Comparison of ENCODE assay signal across 8 cellular contexts in the genomic region with DNA sequence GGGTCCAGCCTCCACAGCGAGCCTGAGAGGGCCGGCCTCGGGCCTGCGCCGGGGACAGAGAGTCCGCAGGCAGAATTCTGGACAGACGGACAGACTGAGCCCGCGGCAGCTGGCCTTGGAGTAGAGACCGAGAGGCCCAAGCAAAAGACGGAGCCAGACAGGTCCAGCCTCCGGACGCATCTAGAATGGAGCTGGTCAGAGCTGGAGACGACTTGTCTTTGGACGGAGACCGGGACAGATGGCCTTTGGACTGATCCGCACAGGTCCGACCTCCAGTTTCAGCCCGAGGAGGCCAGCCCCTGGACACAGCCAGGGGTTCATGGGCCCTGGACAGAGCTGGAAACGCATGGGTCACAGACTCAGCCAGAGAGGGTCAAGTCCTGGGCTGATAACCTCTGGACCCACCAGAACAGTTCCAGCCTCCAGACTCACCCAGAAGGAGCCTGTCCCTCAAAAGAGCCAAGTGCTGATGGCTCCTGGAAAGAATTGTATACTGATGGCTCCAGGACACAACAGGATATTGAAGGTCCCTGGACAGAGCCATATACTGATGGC. TPM values are rescaled to one million over a fixed set of nuclear protein-coding genes. Genes with fewer than 3 reads are reported as not detected.
DNase-seq lines count a peak whose midpoint lies in the region; ATAC-seq and TF ChIP-seq lines count a peak whose summit lies in the region.

No MANE protein-coding gene starts in this region.

- peaks cover 0 to 27% (median 5%) of the 10 kb centered on the region in 5 donors for H3K36me3 Mint-ChIP-seq in naive thymus-derived CD4-positive, alpha-beta T cell

- ATAC-seq in naive thymus-derived CD4-positive, alpha-beta T cell = no peak

- H3K9me3 Mint-ChIP-seq in naive thymus-derived CD4-positive, alpha-beta T cell = no peaks in the 10 kb centered on the region

- 2% methylated on average over 20 of the region's 20 CpGs for WGBS in ectodermal cell, 2 experiments

- peak overlapping the region; percentile 81 to 96 (median 90) for H3K4me3 Mint-ChIP-seq in naive thymus-derived CD4-positive, alpha-beta T cell

- peak overlapping the region; percentile 38 for H3K27ac ChIP-seq in ectodermal cell (ENCODE audit: insufficient read depth, low read depth, low read length, poor library complexity, severe bottlenecking)
- H3K27ac ChIP-seq in naive thymus-derived CD4-positive, alpha-beta T cell (ENCODE audit: low read depth, low read length) = peak overlapping the region; percentile 92

- H3K4me3 ChIP-seq in GM12865 (ENCODE audit: low read depth, low read length) (peak overlapping the region; percentile 85), NB4 (ENCODE audit: low read depth, low read length) (peak overlapping the region; percentile 70), ectodermal cell (ENCODE audit: insufficient read depth, low read depth, low read length) (peak overlapping the region; percentile 93)
- peak overlapping the region; percentile 75 for H3K4me3 ChIP-seq in naive thymus-derived CD4-positive, alpha-beta T cell (ENCODE audit: low read length)

- H3K27me3 ChIP-seq in ectodermal cell (ENCODE audit: control insufficient read depth, insufficient read depth, low read length, poor library complexity, severe bottlenecking) = no peaks in the 10 kb centered on the region
- H3K27me3 ChIP-seq in naive thymus-derived CD4-positive, alpha-beta T cell (ENCODE audit: control insufficient read depth in 2 of 2, insufficient read depth in 2 of 2, low read length in 2 of 2) = no peaks in the 10 kb centered on the region

- TF ChIP-seq POLR2A in NB4 (IDR thresholded peaks at IDR 0.05; ENCODE audit: extremely low read depth, insufficient read length) = no peak

- DNase-seq in GM12865 (ENCODE audit: low read depth) (no peak), NB4 (ENCODE audit: low read depth) (no peak), NOMO-1 (lab: John Stamatoyannopoulos, UW; ENCODE audit: unreplicated experiment in 2 of 2) (no peak), T1000 (lab: John Stamatoyannopoulos, UW) (no peak)
- DNase-seq in naive thymus-derived CD4-positive, alpha-beta T cell = peak in 4 of 9 donors; percentile 7 to 17 (median 10)
- no peak for DNase-seq in central memory CD4-positive, alpha-beta T cell
- DNase-seq in activated CD4-positive, alpha-beta T cell treated with anti-CD3 and anti-CD28 coated beads for 48 hours = no peak

- CTCF ChIA-PET in naive thymus-derived CD4-positive, alpha-beta T cell (lab: Charles Lee) = interaction anchor here (1.0 to 1.3 kb wide), 3 partner anchors 26 to 102 kb away, joined by 3 to 6 read pairs (median 3); no protein-coding TSS in a partner anchor

- H3K4me1 ChIP-seq in ectodermal cell (ENCODE audit: control insufficient read depth, insufficient read depth, low read length) = peaks cover 13% of the 10 kb centered on the region
- peaks cover 39 to 48% of the 10 kb centered on the region in 2 donors for H3K4me1 ChIP-seq in naive thymus-derived CD4-positive, alpha-beta T cell (ENCODE audit: control insufficient read depth in 2 of 2, insufficient read depth in 2 of 2, low read length in 2 of 2)

- TF ChIP-seq CTCF in GM12865 (IDR thresholded peaks at IDR 0.05; ENCODE audit: insufficient read depth, low read depth, low read length, missing control alignments) (no peak), NB4 (IDR thresholded peaks at IDR 0.05; ENCODE audit: low read depth, low read length) (no peak)

- H3K36me3 ChIP-seq in ectodermal cell (ENCODE audit: control insufficient read depth, insufficient read depth, low read length) = peaks cover 6% of the 10 kb centered on the region
- peaks cover 0 to 3% (median 0%) of the 10 kb centered on the region in 3 experiments for H3K36me3 ChIP-seq in naive thymus-derived CD4-positive, alpha-beta T cell (ENCODE audit: control insufficient read depth in 2 of 3, insufficient read depth in 3 of 3, low read length in 3 of 3)

- peak overlapping the region in 5 of 9 donors; percentile 62 to 84 (median 70) for H3K27ac Mint-ChIP-seq in naive thymus-derived CD4-positive, alpha-beta T cell

- intact Hi-C loops in naive thymus-derived CD4-positive, alpha-beta T cell (cut with micrococcal nuclease) = loop anchor here (1.0 to 10.0 kb wide), 13 partner anchors 81 to 1375 kb away; partner anchors contain the start of genes BLVRB (in 2 of the 2), SPTBN4 (in 2 of the 2), AKT2 (in 1 of the 2) and BCKDHA (in 1 of the 2)

- POLR2A ChIA-PET in naive thymus-derived CD4-positive, alpha-beta T cell (lab: Charles Lee) = interaction anchor here (0.8 to 2.4 kb wide), 8 partner anchors 13 to 545 kb away, joined by 3 to 19 read pairs (median 7); partner anchors contain the start of genes ACTMAP, EGLN2, RAB4B and SNRPA

- no peaks in the 10 kb centered on the region for H3K27me3 Mint-ChIP-seq in naive thymus-derived CD4-positive, alpha-beta T cell

- peaks cover 42 to 80% (median 72%) of the 10 kb centered on the region in 7 donors for H3K4me1 Mint-ChIP-seq in naive thymus-derived CD4-positive, alpha-beta T cell

- H3K9me3 ChIP-seq in ectodermal cell (ENCODE audit: control insufficient read depth, low read length) = no peaks in the 10 kb centered on the region
- no peaks in the 10 kb centered on the region for H3K9me3 ChIP-seq in naive thymus-derived CD4-positive, alpha-beta T cell (ENCODE audit: control insufficient read depth in 2 of 3, low read length in 3 of 3)

RNA-seq across cellular contexts. Expression of gene ITPKC, which starts 0.5 kb away (rescaled TPM):
- 11.8 TPM for polyA plus RNA-seq in ectodermal cell (2013, experiment 1 of 4)
- 11.2 TPM for polyA plus RNA-seq in ectodermal cell (2013, experiment 2 of 4)
- 8.6 TPM for polyA plus RNA-seq in ectodermal cell (2013, experiment 3 of 4)
- polyA plus RNA-seq in ectodermal cell (2013, experiment 4 of 4) = 9.9 TPM
- 1 to 10 TPM; 4.9 to 9.0 (median 7.3) TPM for total RNA-seq in naive thymus-derived CD4-positive, alpha-beta T cell
- 1 to 10 TPM; 3.0 to 6.5 TPM for polyA plus RNA-seq in naive thymus-derived CD4-positive, alpha-beta T cell

RNA-seq across cellular contexts. Expression of gene COQ8B, which starts 0.7 kb away (rescaled TPM):
- polyA plus RNA-seq in ectodermal cell (2013, experiment 1 of 4) = 59.3 TPM
- 62.8 TPM for polyA plus RNA-seq in ectodermal cell (2013, experiment 2 of 4)
- polyA plus RNA-seq in ectodermal cell (2013, experiment 3 of 4) = 45.9 TPM
- polyA plus RNA-seq in ectodermal cell (2013, experiment 4 of 4) = 48.4 TPM
- total RNA-seq in naive thymus-derived CD4-positive, alpha-beta T cell = 10 to 100 TPM; 26.2 to 48.3 (median 43.8) TPM
- 10 to 100 TPM; 14.4 to 21.9 TPM for polyA plus RNA-seq in naive thymus-derived CD4-positive, alpha-beta T cell

RNA-seq across cellular contexts. Expression of gene NUMBL, which starts 27.0 kb away (rescaled TPM):
- 23.0 TPM for polyA plus RNA-seq in ectodermal cell (2013, experiment 1 of 4)
- polyA plus RNA-seq in ectodermal cell (2013, experiment 2 of 4) = 21.2 TPM
- polyA plus RNA-seq in ectodermal cell (2013, experiment 3 of 4) = 20.0 TPM
- polyA plus RNA-seq in ectodermal cell (2013, experiment 4 of 4) = 22.8 TPM
- total RNA-seq in naive thymus-derived CD4-positive, alpha-beta T cell = 10 to 100 TPM in 3 of 5 experiments, 1 to 10 TPM in 2; 9.0 to 28.6 (median 11.2) TPM
- polyA plus RNA-seq in naive thymus-derived CD4-positive, alpha-beta T cell = 1 to 10 TPM in 1 of 2 donors, under 1 TPM in 1; 0.28 to 1.4 TPM

RNA-seq across cellular contexts. Expression of gene ACTMAP, which starts 32.9 kb away (rescaled TPM):
- polyA plus RNA-seq in ectodermal cell (2013, experiment 1 of 4) = 31.8 TPM
- polyA plus RNA-seq in ectodermal cell (2013, experiment 2 of 4) = 32.3 TPM
- 21.0 TPM for polyA plus RNA-seq in ectodermal cell (2013, experiment 3 of 4)
- 28.2 TPM for polyA plus RNA-seq in ectodermal cell (2013, experiment 4 of 4)
- 10 to 100 TPM in 1 of 5 experiments, 1 to 10 TPM in 4; 5.5 to 13.7 (median 7.8) TPM for total RNA-seq in naive thymus-derived CD4-positive, alpha-beta T cell
- polyA plus RNA-seq in naive thymus-derived CD4-positive, alpha-beta T cell = 1 to 10 TPM; 3.2 to 3.6 TPM

RNA-seq across cellular contexts. Expression of gene SNRPA, which starts 33.6 kb away (rescaled TPM):
- polyA plus RNA-seq in ectodermal cell (2013, experiment 1 of 4) = 251 TPM
- 211 TPM for polyA plus RNA-seq in ectodermal cell (2013, experiment 2 of 4)
- 236 TPM for polyA plus RNA-seq in ectodermal cell (2013, experiment 3 of 4)
- 262 TPM for polyA plus RNA-seq in ectodermal cell (2013, experiment 4 of 4)
- total RNA-seq in naive thymus-derived CD4-positive, alpha-beta T cell = 100 to 1,000 TPM in 1 of 5 experiments, 10 to 100 TPM in 4; 64.1 to 166 (median 72.7) TPM
- polyA plus RNA-seq in naive thymus-derived CD4-positive, alpha-beta T cell = 10 to 100 TPM; 44.1 to 57.2 TPM
